ENCODE assay signal across 10 cellular contexts in genomic region chr3:45642731-45643152, GRCh38. TPM values are rescaled to one million over a fixed set of nuclear protein-coding genes. Genes with fewer than 3 reads are reported as not detected.
A peak's percentile ranks its signal among the peaks of the same experiment; 100 is the strongest.
DNase-seq lines count a peak whose midpoint lies in the region; ATAC-seq and TF ChIP-seq lines count a peak whose summit lies in the region.
"Had no signal": no experiment of that assay in that cellular context is flagged by ENCODE, and none has a peak within 500 bp of the region (broad histone marks: within the 10 kb centered on the region; RNA-seq: fewer than 3 reads in every experiment).

No MANE protein-coding gene starts in this region.

- H3K4me1 ChIP-seq in breast epithelium (peaks cover 0 to 6% of the 10 kb centered on the region in 2 donors), cardiac muscle cell (ENCODE audit: low read depth) (peaks cover 18% of the 10 kb centered on the region), upper lobe of right lung (peaks cover 69% of the 10 kb centered on the region)

- no peak overlapping the region for H3K4me3 Mint-ChIP-seq in MCF 10A (ENCODE audit: unreplicated experiment)

- no peaks in the 10 kb centered on the region for H3K27me3 ChIP-seq in breast epithelium
- H3K27me3 ChIP-seq in cardiac muscle cell = no peaks in the 10 kb centered on the region
- H3K27me3 ChIP-seq in upper lobe of right lung = no peaks in the 10 kb centered on the region

- H3K27ac Mint-ChIP-seq in MCF 10A (ENCODE audit: low read depth, unreplicated experiment) = peak overlapping the region; percentile 92

- POLR2A ChIA-PET in MCF 10A (lab: Yijun Ruan, JAX) = no interaction called here

- H3K27me3 Mint-ChIP-seq in MCF 10A (ENCODE audit: insufficient read depth, unreplicated experiment) = no peaks in the 10 kb centered on the region

- peaks cover 17% of the 10 kb centered on the region for H3K36me3 Mint-ChIP-seq in MCF 10A (ENCODE audit: insufficient read depth, unreplicated experiment)

- H3K9me3 ChIP-seq in breast epithelium = no peaks in the 10 kb centered on the region
- no peaks in the 10 kb centered on the region for H3K9me3 ChIP-seq in cardiac muscle cell (ENCODE audit: low read depth)
- no peaks in the 10 kb centered on the region for H3K9me3 ChIP-seq in upper lobe of right lung

- no peak for TF ChIP-seq POLR2A in breast epithelium (IDR thresholded peaks at IDR 0.05)

- TF ChIP-seq CTCF in MCF 10A (IDR thresholded peaks at IDR 0.05; ENCODE audit: unreplicated experiment) (no peak), breast epithelium (IDR thresholded peaks at IDR 0.05) (no peak), cardiac muscle cell (IDR thresholded peaks at IDR 0.05; ENCODE audit: low read depth, low read length) (no peak), upper lobe of right lung (IDR thresholded peaks at IDR 0.05) (no peak)

- H3K27ac ChIP-seq in breast epithelium = no peak overlapping the region
- H3K27ac ChIP-seq in cardiac muscle cell = no peak overlapping the region
- peak overlapping the region; percentile 63 for H3K27ac ChIP-seq in upper lobe of right lung
- no peak overlapping the region for H3K27ac ChIP-seq in substantia nigra (ENCODE audit: low read depth, low read length, poor library complexity, severe bottlenecking)

- H3K9me3 Mint-ChIP-seq in MCF 10A (ENCODE audit: unreplicated experiment) = no peaks in the 10 kb centered on the region

- intact Hi-C loops in MCF 10A (cut with micrococcal nuclease) (no loop called here), breast epithelium (cut with DNase I; ENCODE audit: low total_unique reads) (loop anchor here (10.0 kb wide), 1 partner anchor 48 kb away; the partner anchor contains the start of gene LIMD1), upper lobe of right lung (cut with DNase I) (no loop called here)

- DNase-seq in MCF 10A (ENCODE audit: unreplicated experiment) (no peak), breast epithelium (ENCODE audit: low spot score in 2 of 2) (no peak), cardiac muscle cell (ENCODE audit: low read depth in 1 of 2, low spot score in 1 of 2) (peak; percentile 50 to 54), upper lobe of right lung (peak; percentile 91), substantia nigra (lab: John Stamatoyannopoulos, UW) (no peak), HUDEP-2 (lab: John Stamatoyannopoulos, UW; ENCODE audit: unreplicated experiment in 76 of 76) (no peak)
- DNase-seq: AML-193 had no signal

- ATAC-seq in SK-N-SH treated with all-trans-retinoic acid at 6 μM for 48 hours = peak; percentile 34
- ATAC-seq in upper lobe of right lung = peak; percentile 86
- no peak for ATAC-seq in GM21515 (IDR thresholded peaks at IDR 0.05; ENCODE audit: unreplicated experiment)
- ATAC-seq: HCT116 had no signal

- H3K4me3 ChIP-seq in breast epithelium (no peak overlapping the region), cardiac muscle cell (no peak overlapping the region), upper lobe of right lung (no peak overlapping the region)

- no peaks in the 10 kb centered on the region for H3K36me3 ChIP-seq in breast epithelium
- H3K36me3 ChIP-seq in cardiac muscle cell = no peaks in the 10 kb centered on the region
- peaks cover 2% of the 10 kb centered on the region for H3K36me3 ChIP-seq in upper lobe of right lung

- BruUV-seq in MCF 10A (replicated peaks; lab: Mats Ljungman, UMichigan) = no TSS peak

- CTCF ChIA-PET in MCF 10A (lab: Yijun Ruan, JAX) = interaction anchor here (0.7 to 1.6 kb wide), 2 partner anchors 14 to 126 kb away, joined by 3 to 9 read pairs; no protein-coding TSS in a partner anchor

- H3K4me1 Mint-ChIP-seq in MCF 10A (ENCODE audit: insufficient read depth, unreplicated experiment) = peaks cover 36% of the 10 kb centered on the region

TF ChIP-seq in SK-N-SH treated with all-trans-retinoic acid at 6 μM for 48 hours, 23 proteins besides CTCF, POLR2A, EP300 and RAD21:
- TF ChIP-seq ISL1 (CRISPR knock-in tag; IDR thresholded peaks at IDR 0.05) = no peak
- TF ChIP-seq ZFP30 (CRISPR knock-in tag; IDR thresholded peaks at IDR 0.05) = no peak
- TF ChIP-seq ARNTL (CRISPR knock-in tag; IDR thresholded peaks at IDR 0.05; ENCODE audit: borderline replicate concordance, low read depth) = no peak
- no peak for TF ChIP-seq ZNF565 (CRISPR knock-in tag; conservative IDR thresholded peaks at IDR 0.05; ENCODE audit: low read depth)
- no peak for TF ChIP-seq OSR1 (CRISPR knock-in tag; IDR thresholded peaks at IDR 0.05)
- no peak for TF ChIP-seq TSHZ2 (CRISPR knock-in tag; IDR thresholded peaks at IDR 0.05)
- TF ChIP-seq BACH2 (CRISPR knock-in tag; IDR thresholded peaks at IDR 0.05; ENCODE audit: borderline replicate concordance) = no peak
- TF ChIP-seq RARB (CRISPR knock-in tag; IDR thresholded peaks at IDR 0.05) = no peak
- TF ChIP-seq SNAI2 (CRISPR knock-in tag; IDR thresholded peaks at IDR 0.05) = no peak
- no peak for TF ChIP-seq PPARA (CRISPR knock-in tag; IDR thresholded peaks at IDR 0.05; ENCODE audit: borderline replicate concordance)

RNA-seq across cellular contexts. Expression of gene SACM1L, which starts 46.5 kb away (rescaled TPM):
- total RNA-seq in MCF 10A (2022) = 39.3 and 44.5 TPM in 2 replicates
- total RNA-seq in breast epithelium = 10 to 100 TPM; 49.3 to 84.7 (median 61.3) TPM
- 15.7 and 37.5 TPM in 2 replicates for total RNA-seq in cardiac muscle cell
- 32.8 and 37.4 TPM in 2 replicates for polyA plus RNA-seq in cardiac muscle cell
- 77.1 TPM for total RNA-seq in upper lobe of right lung

RNA-seq across cellular contexts. Expression of gene LIMD1, which starts 48.2 kb away (rescaled TPM):
- total RNA-seq in MCF 10A (2022) (25.4 and 28.2 TPM in 2 replicates), breast epithelium (10 to 100 TPM; 23.0 to 25.9 (median 25.8) TPM), cardiac muscle cell (24.6 and 44.0 TPM in 2 replicates), upper lobe of right lung (103 TPM)
- polyA plus RNA-seq in cardiac muscle cell = 19.4 and 30.3 TPM in 2 replicates

Comparison
In these comparisons a context has a peak if more than half of its experiments do, and no peak if none do; other contexts are left out.
1. DNase-seq: peak in cardiac muscle cell (2 of 2) and upper lobe of right lung (single experiment); none in MCF 10A (single experiment), breast epithelium (0 of 2), substantia nigra (0 of 49) and HUDEP-2 (0 of 76).